Comparison of ENCODE assay signal across 32 cellular contexts in the genomic region with DNA sequence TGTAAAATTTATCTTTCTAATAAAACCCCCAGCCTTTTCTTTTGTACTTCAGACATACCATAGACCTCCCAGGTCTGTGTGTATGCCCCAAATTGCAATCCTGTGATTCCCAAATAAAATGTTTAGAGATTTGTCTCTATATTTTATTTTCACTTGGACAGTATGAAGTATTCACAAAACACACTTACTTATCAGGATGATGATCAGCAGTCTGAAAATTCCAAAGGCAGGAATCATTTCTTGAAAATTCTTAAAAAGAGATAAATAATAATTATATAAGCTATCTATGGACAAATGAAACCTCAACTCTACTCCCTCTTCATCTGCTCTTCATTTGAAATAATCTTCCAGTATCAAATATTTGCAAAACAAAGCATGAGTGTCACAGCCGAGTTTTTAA. TPM values are rescaled to one million over a fixed set of nuclear protein-coding genes. Genes with fewer than 3 reads are reported as not detected.
"Had no signal": no experiment of that assay in that cellular context is flagged by ENCODE, and none has a peak within 500 bp of the region (broad histone marks: within the 10 kb centered on the region; RNA-seq: fewer than 3 reads in every experiment).

No MANE protein-coding gene starts in this region.

- H3K36me3 Mint-ChIP-seq: naive thymus-derived CD8-positive, alpha-beta T cell had no signal

- H3K9me3 Mint-ChIP-seq: immature natural killer cell; naive thymus-derived CD8-positive, alpha-beta T cell; nephron; neural crest cell; stimulated activated memory B cell treated with anti-CD40 and anti-IgM and Interleukin-4, amounts not matched to agents 10 μg/mL and 1 μg/mL and 100 μg/mL, for 72 hours; stimulated activated naive CD8-positive, alpha-beta T cell treated with anti-CD3 and anti-CD28 coated beads, Interleukin-15, amount 100 ng/mL, for 72 hours; type B pancreatic cell had no signal

- DNase-seq: immature natural killer cell; kidney; left colon; left lung; lower lobe of right lung; mammary epithelial cell; mesenchymal stem cell; naive thymus-derived CD8-positive, alpha-beta T cell; occipital lobe; ovary; right lobe of liver; stimulated activated CD4-positive, alpha-beta T cell treated with anti-CD3 and anti-CD28 coated beads, Interleukin-1b, Interleukin-23, amount 100 ng/mL, for 48 hours; stimulated activated CD4-positive, alpha-beta T cell treated with anti-CD3 and anti-CD28 coated beads, Interleukin-2, amount 100 ng/mL, for 48 hours; stimulated activated CD4-positive, alpha-beta T cell treated with anti-CD3 and anti-CD28 coated beads, Interleukin-4, amount 100 ng/mL, for 4 hours; stimulated activated CD8-positive, alpha-beta memory T cell treated with anti-CD3 and anti-CD28 coated beads, Interleukin-4, amount 100 ng/mL, for 48 hours; stimulated activated naive CD4-positive, alpha-beta T cell treated with Interleukin-2 at 50 U/mL for 16 hours; stimulated activated naive CD8-positive, alpha-beta T cell treated with anti-CD3 and anti-CD28 coated beads, Interleukin-15, amount 100 ng/mL, for 72 hours; substantia nigra; uterus had no signal

- H3K4me1 Mint-ChIP-seq: immature natural killer cell; nephron; neural crest cell; stimulated activated memory B cell treated with anti-CD40 and anti-IgM and Interleukin-4, amounts not matched to agents 10 μg/mL and 1 μg/mL and 100 μg/mL, for 72 hours; stimulated activated naive CD8-positive, alpha-beta T cell treated with anti-CD3 and anti-CD28 coated beads, Interleukin-15, amount 100 ng/mL, for 72 hours had no signal

- H3K27ac Mint-ChIP-seq: immature natural killer cell; naive thymus-derived CD8-positive, alpha-beta T cell; nephron; progenitor cell of endocrine pancreas; stimulated activated memory B cell treated with anti-CD40 and anti-IgM and Interleukin-4, amounts not matched to agents 10 μg/mL and 1 μg/mL and 100 μg/mL, for 72 hours; stimulated activated naive CD8-positive, alpha-beta T cell treated with anti-CD3 and anti-CD28 coated beads, Interleukin-15, amount 100 ng/mL, for 72 hours; type B pancreatic cell had no signal

- H3K27me3 Mint-ChIP-seq: progenitor cell of endocrine pancreas; stimulated activated memory B cell treated with anti-CD40 and anti-IgM and Interleukin-4, amounts not matched to agents 10 μg/mL and 1 μg/mL and 100 μg/mL, for 72 hours; stimulated activated naive CD8-positive, alpha-beta T cell treated with anti-CD3 and anti-CD28 coated beads, Interleukin-15, amount 100 ng/mL, for 72 hours; type B pancreatic cell had no signal

- H3K4me3 Mint-ChIP-seq: immature natural killer cell; naive thymus-derived CD8-positive, alpha-beta T cell; nephron; neural crest cell; stimulated activated memory B cell treated with anti-CD40 and anti-IgM and Interleukin-4, amounts not matched to agents 10 μg/mL and 1 μg/mL and 100 μg/mL, for 72 hours; stimulated activated naive CD8-positive, alpha-beta T cell treated with anti-CD3 and anti-CD28 coated beads, Interleukin-15, amount 100 ng/mL, for 72 hours; type B pancreatic cell had no signal

RNA-seq across cellular contexts. Expression of gene GJA9, which starts 11.6 kb away (rescaled TPM):
- total RNA-seq: hepatocyte; kidney; liver; lower lobe of right lung; naive thymus-derived CD8-positive, alpha-beta T cell; neural crest cell; occipital lobe; ovary; progenitor cell of endocrine pancreas; pulmonary artery endothelial cell; right atrium auricular region; right lobe of liver; skeletal muscle tissue; smooth muscle cell; temporal lobe; tibial nerve; uterus had no signal

RNA-seq across cellular contexts. Expression of gene RHBDL2, which starts 48.7 kb away (rescaled TPM):
- total RNA-seq: naive thymus-derived CD8-positive, alpha-beta T cell; neural crest cell; occipital lobe; progenitor cell of endocrine pancreas; smooth muscle cell had no signal
